In genomic region chr13:23777571-23777870, GRCh38 we compare ENCODE assay signal across 14 cellular contexts.
DNase-seq lines count a peak whose midpoint lies in the region; ATAC-seq lines count a peak whose summit lies in the region.
"Had no signal": no experiment of that assay in that cellular context is flagged by ENCODE, and none has a peak within 500 bp of the region (broad histone marks: within the 10 kb centered on the region; RNA-seq: fewer than 3 reads in every experiment).

No MANE protein-coding gene starts in this region.

- no peak overlapping the region for H3K27ac Mint-ChIP-seq in T-cell
- H3K27ac Mint-ChIP-seq: activated naive CD4-positive, alpha-beta T cell treated with anti-CD3 and anti-CD28 coated beads, Interleukin-2, amount 50 U/mL, for 24 hours; neural progenitor cell had no signal

- H3K4me3 Mint-ChIP-seq in T-cell = no peak overlapping the region
- H3K4me3 Mint-ChIP-seq: activated naive CD4-positive, alpha-beta T cell treated with anti-CD3 and anti-CD28 coated beads, Interleukin-2, amount 50 U/mL, for 24 hours; neural progenitor cell had no signal

- H3K36me3 Mint-ChIP-seq in T-cell = peaks cover 37% of the 10 kb centered on the region

- CTCF ChIA-PET in T-cell (lab: Charles Lee) = no interaction called here

- no peaks in the 10 kb centered on the region for H3K27me3 Mint-ChIP-seq in T-cell
- H3K27me3 Mint-ChIP-seq: activated naive CD4-positive, alpha-beta T cell treated with anti-CD3 and anti-CD28 coated beads, Interleukin-2, amount 50 U/mL, for 24 hours had no signal

- no peak for DNase-seq in AG20443 (ENCODE audit: low spot score)
- no peak for DNase-seq in T-cell
- no peak for DNase-seq in amniotic stem cell (lab: John Stamatoyannopoulos, UW)
- DNase-seq in NCI-H187 treated with DMSO at 0.1 percent for 48 hours (lab: John Stamatoyannopoulos, UW) = no peak
- DNase-seq: cerebellar nuclear complex, COR-L47, GM23248, lower lobe of right lung, NCI-H446 had no signal

- peaks cover 0 to 6% (median 0%) of the 10 kb centered on the region in 3 donors for H3K9me3 Mint-ChIP-seq in T-cell
- H3K9me3 Mint-ChIP-seq: activated naive CD4-positive, alpha-beta T cell treated with anti-CD3 and anti-CD28 coated beads, Interleukin-2, amount 50 U/mL, for 24 hours had no signal

- peaks cover 9 to 31% (median 25%) of the 10 kb centered on the region in 3 donors for H3K4me1 Mint-ChIP-seq in T-cell
- H3K4me1 Mint-ChIP-seq: neural progenitor cell had no signal

- POLR2A ChIA-PET in T-cell (lab: Charles Lee) = no interaction called here

- ATAC-seq in GM19395 (IDR thresholded peaks at IDR 0.05; ENCODE audit: unreplicated experiment) (peak; percentile 26), HG02759 (IDR thresholded peaks at IDR 0.05; ENCODE audit: unreplicated experiment) (peak; percentile 30), HG03354 (IDR thresholded peaks at IDR 0.05; ENCODE audit: poor library complexity, severe bottlenecking, unreplicated experiment) (peak; percentile 30), T-cell (replicated peaks in 1 of 4) (no peak)

Comparison
In these comparisons a context has a peak if more than half of its experiments do, and no peak if none do; other contexts are left out.
1. ATAC-seq: peak in GM19395 (single experiment), HG02759 (single experiment) and HG03354 (single experiment); none in T-cell (0 of 4).